ENCODE assay signal across 35 cellular contexts in the genomic region with DNA sequence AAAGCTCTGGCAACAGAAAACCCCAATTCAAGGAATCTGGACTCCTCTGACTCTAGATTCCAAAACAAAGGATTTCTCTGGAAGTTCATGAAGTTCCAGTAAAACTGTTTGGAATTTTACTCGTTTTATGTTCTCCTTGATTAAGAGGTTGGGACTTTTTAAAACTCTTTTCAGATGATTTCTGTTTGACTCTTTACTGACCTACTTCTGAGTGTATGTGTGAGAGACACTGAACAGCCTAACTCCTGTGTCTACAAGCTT.
"Had no signal": no experiment of that assay in that cellular context is flagged by ENCODE, and none has a peak within 500 bp of the region (broad histone marks: within the 10 kb centered on the region; RNA-seq: fewer than 3 reads in every experiment).

No MANE protein-coding gene starts in this region.

- H3K9ac ChIP-seq: SK-N-SH had no signal

- H3K27ac Mint-ChIP-seq: activated CD4-positive, alpha-beta T cell treated with anti-CD3 and anti-CD28 coated beads for 36 hours; activated CD4-positive, alpha-beta T cell treated with anti-CD3 and anti-CD28 coated beads, Interleukin-2, amount 10 ng/mL, durations not matched to agents 7 days and 5 days; activated CD8-positive, alpha-beta T cell treated with anti-CD3 and anti-CD28 coated beads, Interleukin-2, amount 10 ng/mL, durations not matched to agents 7 days and 5 days; activated naive CD4-positive, alpha-beta T cell treated with anti-CD3 and anti-CD28 coated beads for 36 hours; activated naive CD4-positive, alpha-beta T cell treated with anti-CD3 and anti-CD28 coated beads, Interleukin-2, amount 50 U/mL, for 72 hours; activated T-cell treated with anti-CD3 and anti-CD28 coated beads, Interleukin-2, amount 50 U/mL, for 24 hours; activated T-helper 2 cell treated with anti-CD3 and anti-CD28 coated beads, Interferon-gamma antibody, Interleukin-2, Interleukin-4, amounts not matched to agents 10 μg/mL and 5 μg/mL and 100 μg/mL, durations not matched to agents 14 hours and 24 hours and 36 hours; T-helper 1 cell treated with Interleukin-12 subunit alpha and Interleukin-12 subunit beta and Interleukin-4 antibody, amounts not matched to agents 30 μg/mL and 1 μg/mL, for 36 hours; T-helper 2 cell treated with Interferon-gamma antibody and Interleukin-4, amounts not matched to agents 5 μg/mL and 100 μg/mL, for 36 hours had no signal

- H3K27ac ChIP-seq: body of pancreas, Peyer's patch, SJSA1 had no signal

- DNase-seq: activated CD4-positive, alpha-beta T cell treated with anti-CD3 and anti-CD28 coated beads for 36 hours; activated CD4-positive, alpha-beta T cell treated with anti-CD3 and anti-CD28 coated beads, Interleukin-2, amount 10 ng/mL, durations not matched to agents 7 days and 5 days; activated CD4-positive, alpha-beta T cell treated with anti-CD3 and anti-CD28 coated beads, Interleukin-2, amount 50 U/mL, for 48 hours; activated CD8-positive, alpha-beta T cell treated with anti-CD3 and anti-CD28 coated beads, Interleukin-2, amount 10 ng/mL, durations not matched to agents 7 days and 5 days; activated gamma-delta T cell treated with Interleukin-2 at 50 U/mL for 16 hours; activated naive CD4-positive, alpha-beta T cell treated with anti-CD3 and anti-CD28 coated beads for 36 hours; activated T-cell treated with anti-CD3 and anti-CD28 coated beads, Interleukin-2, amount 50 U/mL, for 24 hours; adrenal gland; body of pancreas; caudate nucleus; NCI-H1092 treated with DMSO at 0.1 percent for 48 hours; NCI-H1417; NCI-H146; NCI-H187; NCI-H2029 treated with DMSO at 0.1 percent for 48 hours; NCI-H2107; NCI-H2171 treated with DMSO at 0.1 percent for 48 hours; NCI-H2227 treated with DMSO at 0.1 percent for 48 hours; NCI-H446; NCI-H524; NCI-H69; PC-3; Peyer's patch; RPMI8226; SHP77 treated with DMSO at 0.1 percent for 48 hours; SK-N-SH had no signal

- H3K36me3 ChIP-seq: adrenal gland, breast epithelium, Peyer's patch, SJSA1 had no signal

- FAIRE-seq: astrocyte, TTC549 had no signal

- H3K9me3 Mint-ChIP-seq: activated CD4-positive, alpha-beta T cell treated with anti-CD3 and anti-CD28 coated beads, Interleukin-2, amount 10 ng/mL, durations not matched to agents 7 days and 5 days; activated naive CD4-positive, alpha-beta T cell treated with anti-CD3 and anti-CD28 coated beads for 36 hours; activated T-cell treated with anti-CD3 and anti-CD28 coated beads, Interleukin-2, amount 50 U/mL, for 24 hours; activated T-helper 2 cell treated with anti-CD3 and anti-CD28 coated beads, Interferon-gamma antibody, Interleukin-2, Interleukin-4, amounts not matched to agents 10 μg/mL and 5 μg/mL and 100 μg/mL, durations not matched to agents 14 hours and 24 hours and 36 hours; T-helper 1 cell treated with Interleukin-12 subunit alpha and Interleukin-12 subunit beta and Interleukin-4 antibody, amounts not matched to agents 30 μg/mL and 1 μg/mL, for 36 hours; T-helper 2 cell treated with Interferon-gamma antibody and Interleukin-4, amounts not matched to agents 5 μg/mL and 100 μg/mL, for 36 hours had no signal

- H3K27me3 ChIP-seq: adrenal gland, body of pancreas, breast epithelium, Peyer's patch, SJSA1 had no signal

- H3K4me1 ChIP-seq: body of pancreas, breast epithelium had no signal

- H3K4me3 ChIP-seq: adrenal gland, body of pancreas, breast epithelium, Peyer's patch, SJSA1 had no signal

- H3K9me3 ChIP-seq: adrenal gland, body of pancreas, breast epithelium, Peyer's patch, SJSA1, SK-N-SH had no signal

- H3K4me3 Mint-ChIP-seq: activated CD4-positive, alpha-beta T cell treated with anti-CD3 and anti-CD28 coated beads for 36 hours; activated CD4-positive, alpha-beta T cell treated with anti-CD3 and anti-CD28 coated beads, Interleukin-2, amount 10 ng/mL, durations not matched to agents 7 days and 5 days; activated CD8-positive, alpha-beta T cell treated with anti-CD3 and anti-CD28 coated beads, Interleukin-2, amount 10 ng/mL, durations not matched to agents 7 days and 5 days; activated naive CD4-positive, alpha-beta T cell treated with anti-CD3 and anti-CD28 coated beads for 36 hours; activated T-cell treated with anti-CD3 and anti-CD28 coated beads, Interleukin-2, amount 50 U/mL, for 24 hours; T-helper 1 cell treated with Interleukin-12 subunit alpha and Interleukin-12 subunit beta and Interleukin-4 antibody, amounts not matched to agents 30 μg/mL and 1 μg/mL, for 36 hours; T-helper 2 cell treated with Interferon-gamma antibody and Interleukin-4, amounts not matched to agents 5 μg/mL and 100 μg/mL, for 36 hours had no signal

- H3K4me2 ChIP-seq: SK-N-SH had no signal

- ATAC-seq: activated CD4-positive, alpha-beta T cell treated with anti-CD3 and anti-CD28 coated beads for 36 hours; activated CD4-positive, CD25-positive, alpha-beta regulatory T cell treated with anti-CD3 and anti-CD28 coated beads, Interleukin-2, amount 50 U/mL, for 24 hours; activated CD8-positive, alpha-beta T cell treated with anti-CD3 and anti-CD28 coated beads, Interleukin-2, amount 10 ng/mL, durations not matched to agents 7 days and 5 days; activated naive CD4-positive, alpha-beta T cell treated with anti-CD3 and anti-CD28 coated beads, Interleukin-2, amount 50 U/mL, for 72 hours; body of pancreas; PC-3 had no signal

- H3K36me3 Mint-ChIP-seq: activated naive CD4-positive, alpha-beta T cell treated with anti-CD3 and anti-CD28 coated beads, Interleukin-2, amount 50 U/mL, for 72 hours had no signal
